ENCODE assay signal across 14 cellular contexts in genomic region chr11:102305352-102306047, GRCh38. TPM values are rescaled to one million over a fixed set of nuclear protein-coding genes. Genes with fewer than 3 reads are reported as not detected.
DNase-seq lines count a peak whose midpoint lies in the region; ATAC-seq, FAIRE-seq and TF ChIP-seq lines count a peak whose summit lies in the region.
"Had no signal": no experiment of that assay in that cellular context is flagged by ENCODE, and none has a peak within 500 bp of the region (broad histone marks: within the 10 kb centered on the region; RNA-seq: fewer than 3 reads in every experiment).

No MANE protein-coding gene starts in this region.

- WGBS in K562 (ENCODE audit: insufficient coverage, low coverage, missing lambda C conversion rate): 0% methylated on average over 3 of the region's 3 CpGs

- TF ChIP-seq CTCF in OCI-LY3 (IDR thresholded peaks at IDR 0.05; ENCODE audit: low read depth, low read length): no peak
- no peak for TF ChIP-seq CTCF in K562 (IDR thresholded peaks at IDR 0.05 in 2 of 3, conservative IDR thresholded peaks at IDR 0.05 in 1 of 3; ENCODE audit: insufficient read depth in 2 of 3, low read depth in 1 of 3, low read length in 3 of 3)

- H3K4me1 ChIP-seq in CD4-positive, CD25-positive, alpha-beta regulatory T cell (ENCODE audit: control insufficient read depth, insufficient read depth, low read length, poor library complexity, severe bottlenecking): peaks cover 75% of the 10 kb centered on the region
- H3K4me1 ChIP-seq in OCI-LY3 (ENCODE audit: low read length) (peaks cover 46% of the 10 kb centered on the region), K562 (replicated peaks in 1 of 2; ENCODE audit: control insufficient read depth in 2 of 2, insufficient read depth in 2 of 2, low read length in 2 of 2) (peaks cover 0 to 16% of the 10 kb centered on the region in 2 experiments; a peak in 1 of 5 replicates)

- H3K4me2 ChIP-seq in OCI-LY3 (ENCODE audit: low read length) (peak overlapping the region; percentile 88), K562 (ENCODE audit: insufficient read depth, low read length) (no peak overlapping the region)

- ATAC-seq in CD4-positive, CD25-positive, alpha-beta regulatory T cell (ENCODE audit: low read depth in 2 of 2): no peak
- no peak for ATAC-seq in K562
- ATAC-seq in naive thymus-derived CD8-positive, alpha-beta T cell: no peak

- in situ Hi-C loops in K562 (cut with MboI): no loop called here

- no TSS peak for BruUV-seq in K562 (replicated peaks; lab: Mats Ljungman, UMichigan)

- intact Hi-C loops in K562 (cut with micrococcal nuclease): no loop called here

- H4K20me1 ChIP-seq in OCI-LY3 (ENCODE audit: insufficient read depth, low read length): no peaks in the 10 kb centered on the region
- H4K20me1 ChIP-seq in K562 (replicated peaks; ENCODE audit: control insufficient read depth, insufficient read depth, low read length): no peaks in the 10 kb centered on the region

- H3K9me1 ChIP-seq in K562 (ENCODE audit: control insufficient read depth, insufficient read depth, low read length): no peaks in the 10 kb centered on the region

- H3K9me3 Mint-ChIP-seq in CD4-positive, CD25-positive, alpha-beta regulatory T cell: peaks cover 0 to 23% (median 9%) of the 10 kb centered on the region in 7 donors
- peaks cover 0 to 31% (median 15%) of the 10 kb centered on the region in 9 donors for H3K9me3 Mint-ChIP-seq in naive thymus-derived CD8-positive, alpha-beta T cell

- H2AFZ ChIP-seq in OCI-LY3 (ENCODE audit: low read depth, low read length) (peak overlapping the region; percentile 54; the same call in 1 of the 2 replicates), K562 (ENCODE audit: low read depth, low read length) (0 out of 2 replicates have a peak overlapping the region, but pooled peaks have one; percentile 31)

- DNase-seq in CD4-positive, CD25-positive, alpha-beta regulatory T cell: no peak
- no peak for DNase-seq in K562 (ENCODE audit: extremely low read depth in 1 of 4, low spot score in 3 of 4)
- no peak for DNase-seq in naive thymus-derived CD8-positive, alpha-beta T cell
- DNase-seq in NCI-H2196 (lab: John Stamatoyannopoulos, UW; ENCODE audit: unreplicated experiment): no peak
- DNase-seq in NCI-H446 (lab: John Stamatoyannopoulos, UW): no peak
- DNase-seq in NCI-H1048 (lab: John Stamatoyannopoulos, UW): no peak
- no peak for DNase-seq in NCI-H128 (lab: John Stamatoyannopoulos, UW; ENCODE audit: unreplicated experiment)
- DNase-seq: Karpas-422; stimulated activated CD4-positive, alpha-beta T cell treated with anti-CD3 and anti-CD28 coated beads, Interleukin-15, amount 100 ng/mL, for 24 hours had no signal

- peaks cover 31 to 80% (median 65%) of the 10 kb centered on the region in 4 donors for H3K4me1 Mint-ChIP-seq in CD4-positive, CD25-positive, alpha-beta regulatory T cell
- peaks cover 36 to 79% (median 63%) of the 10 kb centered on the region in 4 donors for H3K4me1 Mint-ChIP-seq in naive thymus-derived CD8-positive, alpha-beta T cell

- no peaks in the 10 kb centered on the region for H3K27me3 ChIP-seq in CD4-positive, CD25-positive, alpha-beta regulatory T cell (ENCODE audit: control insufficient read depth, insufficient read depth, low read length)
- H3K27me3 ChIP-seq in OCI-LY3 (ENCODE audit: low read depth, low read length) (no peaks in the 10 kb centered on the region), K562 (ENCODE audit: control insufficient read depth in 2 of 2, insufficient read depth in 2 of 2, low read length in 2 of 2) (no peaks in the 10 kb centered on the region; a peak in 1 of 5 replicates)

- H3K4me3 Mint-ChIP-seq in CD4-positive, CD25-positive, alpha-beta regulatory T cell: peak overlapping the region; percentile 68 to 90 (median 76)
- H3K4me3 Mint-ChIP-seq in naive thymus-derived CD8-positive, alpha-beta T cell: peak overlapping the region in 9 of 10 donors; percentile 25 to 79 (median 62)

- H3K9ac ChIP-seq in OCI-LY3 (ENCODE audit: low read length) (no peak overlapping the region), K562 (ENCODE audit: insufficient read depth in 1 of 2, low read depth in 2 of 2, low read length in 2 of 2) (no peak overlapping the region)

- H3K27ac ChIP-seq in CD4-positive, CD25-positive, alpha-beta regulatory T cell (ENCODE audit: insufficient read depth, low read length, poor library complexity, severe bottlenecking): peak overlapping the region; percentile 88
- no peak overlapping the region; the same call in 1 of the 2 replicates for H3K27ac ChIP-seq in OCI-LY3 (ENCODE audit: low read length)
- H3K27ac ChIP-seq in K562 (ENCODE audit: extremely low read depth, low read depth, low read length): no peak overlapping the region
- H3K27ac ChIP-seq: C4-2B had no signal

- peak overlapping the region; percentile 72 for H3K4me3 ChIP-seq in CD4-positive, CD25-positive, alpha-beta regulatory T cell (ENCODE audit: low read depth, low read length)
- H3K4me3 ChIP-seq in OCI-LY3 (ENCODE audit: low read length) (no peak overlapping the region), K562 (no peak overlapping the region)

- FAIRE-seq in K562 (lab: Jason Lieb, UNC): no peak
- FAIRE-seq: islet of Langerhans, RCC 7860, TTC549 had no signal

- TF ChIP-seq EP300 in K562 (IDR thresholded peaks at IDR 0.05; ENCODE audit: low read length): no peak

- POLR2A ChIA-PET in K562 (lab: Yijun Ruan, JAX): interaction anchor here (0.6 kb wide), 1 partner anchor 158 kb away, joined by 4 read pairs; no protein-coding TSS in a partner anchor
- POLR2A ChIA-PET in naive thymus-derived CD8-positive, alpha-beta T cell (lab: Charles Lee): interaction anchor here (0.6 to 4.9 kb wide), 3 partner anchors 9 to 12 kb away, joined by 3 to 73 read pairs (median 32); partner anchors contain the start of gene BIRC3

- TF ChIP-seq POLR2A in K562 (conservative IDR thresholded peaks at IDR 0.05): no peak

- no peak for TF ChIP-seq RAD21 in K562 (CRISPR knock-in tag; conservative IDR thresholded peaks at IDR 0.05 in 1 of 2, IDR thresholded peaks at IDR 0.05 in 1 of 2)

- H3K79me2 ChIP-seq in OCI-LY3 (ENCODE audit: low read length): no peaks in the 10 kb centered on the region
- no peaks in the 10 kb centered on the region for H3K79me2 ChIP-seq in K562 (ENCODE audit: control insufficient read depth, insufficient read depth, low read length)

- CTCF ChIA-PET in K562 (lab: Yijun Ruan, JAX; ENCODE audit: low intra/inter-chr PET ratio): no interaction called here

- H3K27ac Mint-ChIP-seq in CD4-positive, CD25-positive, alpha-beta regulatory T cell: peak overlapping the region; percentile 84 to 99 (median 89)
- peak overlapping the region; percentile 81 to 98 (median 92) for H3K27ac Mint-ChIP-seq in naive thymus-derived CD8-positive, alpha-beta T cell

- H3K27me3 Mint-ChIP-seq in CD4-positive, CD25-positive, alpha-beta regulatory T cell: no peaks in the 10 kb centered on the region
- no peaks in the 10 kb centered on the region for H3K27me3 Mint-ChIP-seq in naive thymus-derived CD8-positive, alpha-beta T cell

- peaks cover 4 to 18% of the 10 kb centered on the region in 2 experiments for H3K9me3 ChIP-seq in CD4-positive, CD25-positive, alpha-beta regulatory T cell (ENCODE audit: control insufficient read depth in 2 of 2, low read length in 2 of 2)
- H3K9me3 ChIP-seq in OCI-LY3 (ENCODE audit: insufficient read depth, low read length): no peaks in the 10 kb centered on the region
- H3K9me3 ChIP-seq in K562 (replicated peaks; ENCODE audit: control insufficient read depth, insufficient read depth, low read depth, low read length): no peaks in the 10 kb centered on the region

- peaks cover 18% of the 10 kb centered on the region for H3K36me3 Mint-ChIP-seq in CD4-positive, CD25-positive, alpha-beta regulatory T cell
- peaks cover 0 to 16% (median 14%) of the 10 kb centered on the region in 3 donors for H3K36me3 Mint-ChIP-seq in naive thymus-derived CD8-positive, alpha-beta T cell

- H3K36me3 ChIP-seq in CD4-positive, CD25-positive, alpha-beta regulatory T cell (ENCODE audit: control insufficient read depth, insufficient read depth, low read length): no peaks in the 10 kb centered on the region
- H3K36me3 ChIP-seq in OCI-LY3 (replicated peaks; ENCODE audit: low read depth, low read length) (no peaks in the 10 kb centered on the region), K562 (ENCODE audit: control insufficient read depth, insufficient read depth, low read length) (no peaks in the 10 kb centered on the region)

RNA-seq across cellular contexts. Expression of gene BIRC3, which starts 11.8 kb away (rescaled TPM):
- total RNA-seq in CD4-positive, CD25-positive, alpha-beta regulatory T cell: 239 TPM
- 100 to 1,000 TPM; 107 to 151 (median 118) TPM for polyA plus RNA-seq in CD4-positive, CD25-positive, alpha-beta regulatory T cell
- 0.09 and 0.16 TPM in 2 replicates for total RNA-seq in K562 (2011; cell fraction: chromatin; rRNA removed; ENCODE audit: low replicate concordance)
- total RNA-seq in K562 (2011; cell fraction: nucleolus; rRNA removed): not detected in 2 replicates
- 0.07 and 0.15 TPM in 2 replicates for total RNA-seq in K562 (2011; cell fraction: nucleoplasm; rRNA removed)
- total RNA-seq in K562 (2014; rRNA removed) (0.16 and 0.18 TPM in 2 replicates), K562 (2014; rRNA removed; fragmentation: Illumina TruSeq; extraction: Trizol) (0.25 and 0.26 TPM in 2 replicates), K562 (2015; rRNA removed; fragmentation: Illumina TruSeq; extraction: Trizol) (0.11 and 0.19 TPM in 2 replicates), K562 (2021) (0.42 and 0.58 TPM in 2 replicates)
- polyA plus RNA-seq in K562 (2011; rRNA removed) (0.16 and 0.20 TPM in 2 replicates), K562 (2014; fragmentation: Illumina TruSeq; extraction: Trizol) (0.21 and 0.27 TPM in 2 replicates), K562 (2014; fragmentation: Nextera tagmentation; extraction: Ambion mirVana) (under 1 TPM; 0.08 to 0.11 TPM), K562 (2014; rRNA removed) (0.13 and 2.3 TPM in 2 replicates)
- polyA plus RNA-seq in K562 (2011; cell fraction: cytosol; rRNA removed): 0.04 TPM in 1 of 2 replicates, not detected in the other
- 0.04 and 0.10 TPM in 2 replicates for polyA plus RNA-seq in K562 (2011; cell fraction: nucleus; rRNA removed)
- polyA plus RNA-seq in K562 (2012): 0.18 and 0.54 TPM in 2 replicates
- polyA minus RNA-seq in K562 (2011; rRNA and poly(A)+ RNA removed): 0.07 and 0.12 TPM in 2 replicates
- not detected in 2 replicates for polyA minus RNA-seq in K562 (2011; cell fraction: cytosol; rRNA and poly(A)+ RNA removed)
- 0.22 and 0.27 TPM in 2 replicates for polyA minus RNA-seq in K562 (2011; cell fraction: nucleus; rRNA and poly(A)+ RNA removed)
- 10 to 100 TPM; 94.8 to 97.7 TPM for total RNA-seq in naive thymus-derived CD8-positive, alpha-beta T cell
- 10 to 100 TPM; 16.7 to 22.9 (median 19.1) TPM for polyA plus RNA-seq in naive thymus-derived CD8-positive, alpha-beta T cell

RNA-seq across cellular contexts. Expression of gene BIRC2, which starts 41.5 kb away (rescaled TPM):
- total RNA-seq in CD4-positive, CD25-positive, alpha-beta regulatory T cell: 105 TPM
- 10 to 100 TPM; 33.0 to 48.3 (median 44.9) TPM for polyA plus RNA-seq in CD4-positive, CD25-positive, alpha-beta regulatory T cell
- total RNA-seq in K562 (2011; cell fraction: chromatin; rRNA removed; ENCODE audit: low replicate concordance): 35.5 and 77.2 TPM in 2 replicates
- 22.5 and 23.8 TPM in 2 replicates for total RNA-seq in K562 (2011; cell fraction: nucleolus; rRNA removed)
- total RNA-seq in K562 (2011; cell fraction: nucleoplasm; rRNA removed): 38.9 and 43.3 TPM in 2 replicates
- total RNA-seq in K562 (2014; rRNA removed): 18.3 and 20.6 TPM in 2 replicates
- 35.6 and 39.0 TPM in 2 replicates for total RNA-seq in K562 (2014; rRNA removed; fragmentation: Illumina TruSeq; extraction: Trizol)
- 34.2 and 35.1 TPM in 2 replicates for total RNA-seq in K562 (2015; rRNA removed; fragmentation: Illumina TruSeq; extraction: Trizol)
- total RNA-seq in K562 (2021): 19.9 and 24.7 TPM in 2 replicates
- polyA plus RNA-seq in K562 (2011; rRNA removed): 45.9 and 52.2 TPM in 2 replicates
- 17.0 and 35.4 TPM in 2 replicates for polyA plus RNA-seq in K562 (2011; cell fraction: cytosol; rRNA removed)
- 34.8 and 61.2 TPM in 2 replicates for polyA plus RNA-seq in K562 (2011; cell fraction: nucleus; rRNA removed)
- polyA plus RNA-seq in K562 (2012): 19.6 and 23.2 TPM in 2 replicates
- polyA plus RNA-seq in K562 (2014; fragmentation: Illumina TruSeq; extraction: Trizol): 25.3 and 27.1 TPM in 2 replicates
- 10 to 100 TPM; 14.3 to 20.7 TPM for polyA plus RNA-seq in K562 (2014; fragmentation: Nextera tagmentation; extraction: Ambion mirVana)
- polyA plus RNA-seq in K562 (2014; rRNA removed): 17.1 and 17.9 TPM in 2 replicates
- polyA minus RNA-seq in K562 (2011; rRNA and poly(A)+ RNA removed): 51.8 and 76.0 TPM in 2 replicates
- 10.3 and 15.7 TPM in 2 replicates for polyA minus RNA-seq in K562 (2011; cell fraction: cytosol; rRNA and poly(A)+ RNA removed)
- polyA minus RNA-seq in K562 (2011; cell fraction: nucleus; rRNA and poly(A)+ RNA removed): 36.6 and 80.8 TPM in 2 replicates
- total RNA-seq in naive thymus-derived CD8-positive, alpha-beta T cell: 10 to 100 TPM; 56.4 to 56.9 TPM
- 10 to 100 TPM; 29.6 to 41.9 (median 32.2) TPM for polyA plus RNA-seq in naive thymus-derived CD8-positive, alpha-beta T cell

Comparison
In these comparisons a context has a peak if more than half of its experiments do, and no peak if none do; other contexts are left out.
1. RNA of gene BIRC3, which starts 11.8 kb away (total RNA-seq): 239 TPM in CD4-positive, CD25-positive, alpha-beta regulatory T cell (single experiment) and 94.8 to 97.7 TPM in naive thymus-derived CD8-positive, alpha-beta T cell; 0.07 to 0.58 TPM in K562; every median in the first group is over 10 times any median in the second.